In the genomic region with DNA sequence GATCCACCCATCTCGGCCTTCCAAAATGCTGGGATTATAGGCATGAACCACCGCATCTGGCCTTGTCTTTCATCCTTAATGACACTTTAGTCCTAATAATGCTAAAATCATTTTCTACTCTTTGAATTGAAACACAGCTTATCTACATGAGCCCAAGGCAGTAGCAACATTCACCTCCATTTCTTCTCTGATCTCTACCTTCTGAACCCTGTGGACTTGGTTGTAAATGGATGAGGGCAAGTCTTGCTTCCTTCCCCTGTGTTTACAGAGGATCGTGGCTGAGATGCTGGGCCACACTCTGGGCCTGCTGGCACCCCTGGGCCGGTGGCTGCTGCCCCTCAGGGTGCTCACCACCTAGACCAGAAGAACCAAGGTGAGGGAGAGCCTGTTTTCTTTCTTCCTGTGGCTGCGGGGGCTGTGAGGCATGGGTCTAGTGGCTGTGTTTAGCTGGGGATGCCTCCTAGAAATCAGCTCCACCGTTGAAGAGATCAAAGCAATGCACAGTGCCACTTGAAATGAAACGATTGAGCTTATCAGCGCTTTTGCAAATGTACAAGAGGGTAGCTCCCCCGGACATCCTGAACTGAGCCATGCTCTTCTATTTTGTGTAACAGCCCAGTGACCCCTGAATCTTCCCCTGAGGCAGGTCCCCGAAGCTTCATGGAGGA, we compare ENCODE assay signal across 22 cellular contexts. TPM values are rescaled to one million over a fixed set of nuclear protein-coding genes. Genes with fewer than 3 reads are reported as not detected.
DNase-seq lines count a peak whose midpoint lies in the region; ATAC-seq and TF ChIP-seq lines count a peak whose summit lies in the region.
"Had no signal": no experiment of that assay in that cellular context is flagged by ENCODE, and none has a peak within 500 bp of the region (broad histone marks: within the 10 kb centered on the region; RNA-seq: fewer than 3 reads in every experiment).

No MANE protein-coding gene starts in this region.

- CTCF ChIA-PET in Caco-2 (lab: Charles Lee) (no interaction called here), WTC11 (lab: Charles Lee) (no interaction called here)
- CTCF ChIA-PET in CD4-positive, alpha-beta T cell (lab: Charles Lee) = interaction anchor here (1.3 kb wide), 1 partner anchor 25 kb away, joined by 3 read pairs; no protein-coding TSS in a partner anchor

- peaks cover 0 to 18% (median 2%) of the 10 kb centered on the region in 10 experiments; a peak in 8 of 20 replicates for H3K4me1 ChIP-seq in BLaER1 treated with 17β-estradiol and CSF1 and Interleukin-3, amounts not matched to agents 10 nM and 100 nM
- H3K4me1 ChIP-seq in Caco-2 = peaks cover 58% of the 10 kb centered on the region
- peaks cover 0 to 9% of the 10 kb centered on the region in 2 donors for H3K4me1 ChIP-seq in neuronal stem cell (ENCODE audit: control insufficient read depth in 2 of 2, insufficient read depth in 1 of 2, low read depth in 1 of 2, low read length in 2 of 2)
- H3K4me1 ChIP-seq: HAP-1 had no signal

- BruUV-seq in Caco-2 (replicated peaks; lab: Mats Ljungman, UMichigan) = no TSS peak

- H3K4ac ChIP-seq in neuronal stem cell (ENCODE audit: low read length) = no peak overlapping the region

- no CpG with 5 or more reads among the region's 10 CpGs for WGBS in neuronal stem cell (ENCODE audit: extremely low coverage in 2 of 2, insufficient read length in 2 of 2, insufficient replicate concordance in 1 of 2), 2 donors

- POLR2A ChIA-PET in Caco-2 (lab: Charles Lee) = interaction anchor here (0.7 kb wide), 1 partner anchor 27 kb away, joined by 3 read pairs; no protein-coding TSS in a partner anchor
- POLR2A ChIA-PET in WTC11 (lab: Charles Lee) = no interaction called here
- POLR2A ChIA-PET in CD4-positive, alpha-beta T cell (lab: Charles Lee) = interaction anchor here (0.6 kb wide), 2 partner anchors 51 to 359 kb away, joined by 3 to 5 read pairs; no protein-coding TSS in a partner anchor

- H3K79me1 ChIP-seq in neuronal stem cell (ENCODE audit: low read depth, low read length) = no peaks in the 10 kb centered on the region

- no peak overlapping the region for H3K4me3 ChIP-seq in BLaER1 treated with 17β-estradiol and CSF1 and Interleukin-3, amounts not matched to agents 10 nM and 100 nM
- no peak overlapping the region for H3K4me3 ChIP-seq in Caco-2 (ENCODE audit: low read depth, low read length)
- H3K4me3 ChIP-seq in neuronal stem cell (ENCODE audit: low read length in 2 of 2) = no peak overlapping the region
- H3K4me3 ChIP-seq: HAP-1 had no signal

- no peaks in the 10 kb centered on the region for H3K27me3 Mint-ChIP-seq in Caco-2 (ENCODE audit: insufficient read depth, unreplicated experiment)
- no peaks in the 10 kb centered on the region for H3K27me3 Mint-ChIP-seq in WTC11 (ENCODE audit: low read depth)
- H3K27me3 Mint-ChIP-seq in CD4-positive, alpha-beta T cell = peaks cover 6% of the 10 kb centered on the region

- H3K27ac Mint-ChIP-seq in Caco-2 (ENCODE audit: unreplicated experiment) = peak overlapping the region; percentile 74
- H3K27ac Mint-ChIP-seq in WTC11 = peak overlapping the region; percentile 10
- no peak overlapping the region for H3K27ac Mint-ChIP-seq in CD4-positive, alpha-beta T cell

- H2AFZ ChIP-seq in neuronal stem cell (ENCODE audit: low read length) = no peak overlapping the region

- H3K18ac ChIP-seq in neuronal stem cell (ENCODE audit: low read length) = no peak overlapping the region

- no peaks in the 10 kb centered on the region for H3K9me3 ChIP-seq in BLaER1 treated with 17β-estradiol and CSF1 and Interleukin-3, amounts not matched to agents 10 nM and 100 nM (replicated peaks in 1 of 11)
- H3K9me3 ChIP-seq in Caco-2 = no peaks in the 10 kb centered on the region
- H3K9me3 ChIP-seq in neuronal stem cell (replicated peaks in 1 of 2; ENCODE audit: control insufficient read depth in 2 of 2, insufficient read depth in 1 of 2, low read depth in 1 of 2, low read length in 2 of 2) = no peaks in the 10 kb centered on the region
- no peaks in the 10 kb centered on the region for H3K9me3 ChIP-seq in CD4-positive, alpha-beta T cell (ENCODE audit: control insufficient read depth, low read length)
- H3K9me3 ChIP-seq: HAP-1 had no signal

- no peaks in the 10 kb centered on the region for H3K36me3 ChIP-seq in BLaER1 treated with 17β-estradiol and CSF1 and Interleukin-3, amounts not matched to agents 10 nM and 100 nM
- H3K36me3 ChIP-seq in Caco-2 (ENCODE audit: control insufficient read depth, insufficient read depth, low read length) (no peaks in the 10 kb centered on the region), neuronal stem cell (replicated peaks in 1 of 2; ENCODE audit: control insufficient read depth in 2 of 2, insufficient read depth in 2 of 2, low read length in 2 of 2) (no peaks in the 10 kb centered on the region)
- H3K36me3 ChIP-seq: HAP-1 had no signal

- H4K91ac ChIP-seq in neuronal stem cell (ENCODE audit: low read depth, low read length, poor library complexity) = no peak overlapping the region

- intact Hi-C loops in Caco-2 (cut with micrococcal nuclease; ENCODE audit: unreplicated experiment) = loop anchor here (5.0 kb wide), 1 partner anchor 49 kb away; no protein-coding TSS in a partner anchor
- intact Hi-C loops in CD4-positive, alpha-beta T cell (cut with DNase I, micrococcal nuclease) = no loop called here

- H2BK5ac ChIP-seq in neuronal stem cell (ENCODE audit: low read length) = no peak overlapping the region

- peak overlapping the region; percentile 10 for H2BK15ac ChIP-seq in neuronal stem cell (ENCODE audit: low read length)

- H3K4me1 Mint-ChIP-seq in Caco-2 (ENCODE audit: low read depth, unreplicated experiment) = peaks cover 65% of the 10 kb centered on the region
- H3K4me1 Mint-ChIP-seq in WTC11 = peaks cover 28% of the 10 kb centered on the region
- H3K4me1 Mint-ChIP-seq in CD4-positive, alpha-beta T cell (ENCODE audit: low read depth) = peaks cover 9% of the 10 kb centered on the region

- no peak overlapping the region for H3K23ac ChIP-seq in neuronal stem cell (ENCODE audit: low read depth, low read length, poor library complexity)

- H3K14ac ChIP-seq in neuronal stem cell (ENCODE audit: low read length) = peak overlapping the region; percentile 25

- no peak overlapping the region for H3K27ac ChIP-seq in BLaER1 treated with 17β-estradiol and CSF1 and Interleukin-3, amounts not matched to agents 10 nM and 100 nM
- H3K27ac ChIP-seq in neuronal stem cell (replicated peaks; ENCODE audit: low read length) = no peak overlapping the region
- no peak overlapping the region for H3K27ac ChIP-seq in CD4-positive, alpha-beta T cell (ENCODE audit: low read depth, low read length)
- H3K27ac ChIP-seq: HL-60 had no signal

- no peak overlapping the region for H2BK120ac ChIP-seq in neuronal stem cell (ENCODE audit: low read depth, low read length)

- H3K9me3 Mint-ChIP-seq in Caco-2 (ENCODE audit: unreplicated experiment) (no peaks in the 10 kb centered on the region), WTC11 (no peaks in the 10 kb centered on the region)
- H3K9me3 Mint-ChIP-seq in CD4-positive, alpha-beta T cell = no peaks in the 10 kb centered on the region

- DNase-seq in Caco-2 = no peak
- DNase-seq in WTC11 (ENCODE audit: low spot score) = no peak
- no peak for DNase-seq in neuronal stem cell (ENCODE audit: low spot score)
- no peak for DNase-seq in NCI-H2029 treated with DMSO at 0.1 percent for 48 hours (lab: John Stamatoyannopoulos, UW)
- no peak for DNase-seq in CD4-positive, alpha-beta T cell
- DNase-seq: C1 segment of cervical spinal cord, DMS 273 treated with DMSO at 0.1 percent for 48 hours, DND-41, IMR-90, Kasumi-1, MM.1S, NCI-H1092, NCI-H146, NCI-H2081, NCI-H510A, NCI-H774, Right ventricle myocardium superior had no signal

- ATAC-seq in WTC11 = no peak
- no peak for ATAC-seq in HG03108 (IDR thresholded peaks at IDR 0.05; ENCODE audit: unreplicated experiment)
- ATAC-seq in CD4-positive, alpha-beta T cell (ENCODE audit: poor library complexity) = no peak

- H4K20me1 ChIP-seq in BLaER1 treated with 17β-estradiol and CSF1 and Interleukin-3, amounts not matched to agents 10 nM and 100 nM = no peaks in the 10 kb centered on the region; a peak in 1 of 22 replicates

- no peak overlapping the region for H2BK12ac ChIP-seq in neuronal stem cell (ENCODE audit: low read length)

- H4K8ac ChIP-seq in neuronal stem cell (ENCODE audit: low read depth, low read length) = no peak overlapping the region

- peak overlapping the region; percentile 3 for H3K4me3 Mint-ChIP-seq in Caco-2 (ENCODE audit: unreplicated experiment)
- no peak overlapping the region for H3K4me3 Mint-ChIP-seq in WTC11
- H3K4me3 Mint-ChIP-seq in CD4-positive, alpha-beta T cell = no peak overlapping the region

- peak overlapping the region in 6 of 11 experiments; percentile 5 to 48 (median 20); a peak in 6 of 22 replicates for H3K4me2 ChIP-seq in BLaER1 treated with 17β-estradiol and CSF1 and Interleukin-3, amounts not matched to agents 10 nM and 100 nM
- H3K4me2 ChIP-seq in neuronal stem cell (ENCODE audit: insufficient read depth, low read length, poor library complexity, severe bottlenecking) = no peak overlapping the region

- H2AK5ac ChIP-seq in neuronal stem cell (ENCODE audit: low read depth, low read length) = peak overlapping the region; percentile 8

- peak overlapping the region in 1 of 11 experiments; percentile 48; a peak in 2 of 22 replicates for H3K9ac ChIP-seq in BLaER1 treated with 17β-estradiol and CSF1 and Interleukin-3, amounts not matched to agents 10 nM and 100 nM
- no peak overlapping the region for H3K9ac ChIP-seq in neuronal stem cell (ENCODE audit: low read depth, low read length, poor library complexity)

- TF ChIP-seq CTCF in Caco-2 (IDR thresholded peaks at IDR 0.05; ENCODE audit: insufficient read depth in 1 of 2, low read depth in 1 of 2, low read length in 1 of 2, severe bottlenecking in 1 of 2, unreplicated experiment in 1 of 2) = no peak
- TF ChIP-seq CTCF in WTC11 (IDR thresholded peaks at IDR 0.05) = no peak
- no peak for TF ChIP-seq CTCF in CD4-positive, alpha-beta T cell (IDR thresholded peaks at IDR 0.05)

- H3K27me3 ChIP-seq in BLaER1 treated with 17β-estradiol and CSF1 and Interleukin-3, amounts not matched to agents 10 nM and 100 nM = no peaks in the 10 kb centered on the region
- no peaks in the 10 kb centered on the region for H3K27me3 ChIP-seq in Caco-2 (replicated peaks; ENCODE audit: control insufficient read depth, insufficient read depth, low read length)
- no peaks in the 10 kb centered on the region for H3K27me3 ChIP-seq in neuronal stem cell (ENCODE audit: control insufficient read depth in 3 of 3, insufficient read depth in 3 of 3, low read depth in 1 of 3, low read length in 3 of 3)
- no peaks in the 10 kb centered on the region for H3K27me3 ChIP-seq in CD4-positive, alpha-beta T cell (ENCODE audit: control insufficient read depth, insufficient read depth, low read length)

- H3K36me3 Mint-ChIP-seq in Caco-2 (ENCODE audit: insufficient read depth, unreplicated experiment) (peaks cover 14% of the 10 kb centered on the region), WTC11 (no peaks in the 10 kb centered on the region)
- no peaks in the 10 kb centered on the region for H3K36me3 Mint-ChIP-seq in CD4-positive, alpha-beta T cell (ENCODE audit: low read depth)

TF ChIP-seq in WTC11, 78 proteins besides CTCF, POLR2A, EP300 and RAD21 (continues in another document):
- no peak for TF ChIP-seq NR2C2 (CRISPR knock-in tag; IDR thresholded peaks at IDR 0.05)

RNA-seq across cellular contexts. Expression of a gene that starts 32.2 kb away (rescaled TPM):
- total RNA-seq in Caco-2 (2022) (67.4 and 72.3 TPM in 2 replicates), WTC11 (2021) (8.6 to 10.3 TPM (median 10.1 TPM) in 3 replicates)
- 11.2 TPM for polyA plus RNA-seq in neuronal stem cell (2013, experiment 1 of 2)
- polyA plus RNA-seq in neuronal stem cell (2013, experiment 2 of 2) = 11.6 TPM
- 100 to 1,000 TPM; 138 to 144 TPM for total RNA-seq in CD4-positive, alpha-beta T cell
- total RNA-seq: OCI-LY7 had no signal
